8 cellular contexts compared by ENCODE assay signal in genomic region chr19:5947435-5947834, GRCh38. TPM values are rescaled to one million over a fixed set of nuclear protein-coding genes. Genes with fewer than 3 reads are reported as not detected.
DNase-seq lines count a peak whose midpoint lies in the region; ATAC-seq and TF ChIP-seq lines count a peak whose summit lies in the region.

No MANE protein-coding gene starts in this region.

- H3K9me3 Mint-ChIP-seq in naive thymus-derived CD4-positive, alpha-beta T cell: no peaks in the 10 kb centered on the region

- in situ Hi-C loops in mammary epithelial cell (cut with MboI; ENCODE audit: low sequenced_read_pairs in 2 of 2): no loop called here

- dilution Hi-C loops in mammary epithelial cell (cut with HindIII; ENCODE audit: low sequenced_read_pairs): no loop called here

- no peak for TF ChIP-seq POLR2A in breast epithelium (IDR thresholded peaks at IDR 0.05)

- peaks cover 57 to 88% (median 77%) of the 10 kb centered on the region in 7 donors for H3K4me1 Mint-ChIP-seq in naive thymus-derived CD4-positive, alpha-beta T cell

- POLR2A ChIA-PET in naive thymus-derived CD4-positive, alpha-beta T cell (lab: Charles Lee): interaction anchor here (1.8 to 7.1 kb wide), 3 partner anchors 10 to 43 kb away, joined by 6 to 89 read pairs (median 11); partner anchors contain the start of genes NDUFA11 and VMAC

- H3K79me2 ChIP-seq in mammary epithelial cell (ENCODE audit: insufficient read depth, low read length): peaks cover 94% of the 10 kb centered on the region
- peaks cover 56% of the 10 kb centered on the region for H3K79me2 ChIP-seq in fibroblast of lung (ENCODE audit: control insufficient read depth, insufficient read depth, low read length)

- CTCF ChIA-PET in mammary epithelial cell (lab: Charles Lee; ENCODE audit: low non-redundant PET): interaction anchor here (0.6 to 0.7 kb wide), 2 partner anchors 20 to 542 kb away, joined by 3 to 4 read pairs; no protein-coding TSS in a partner anchor
- CTCF ChIA-PET in naive thymus-derived CD4-positive, alpha-beta T cell (lab: Charles Lee): interaction anchor here (1.8 to 3.6 kb wide), 2 partner anchors 20 to 75 kb away, joined by 6 to 21 read pairs; no protein-coding TSS in a partner anchor

- no TSS peak for BruUV-seq in mammary epithelial cell (replicated peaks; lab: Mats Ljungman, UMichigan)

- intact Hi-C loops in breast epithelium (cut with DNase I; ENCODE audit: low total_unique reads) (no loop called here), mammary epithelial cell (cut with micrococcal nuclease) (no loop called here)
- intact Hi-C loops in naive thymus-derived CD4-positive, alpha-beta T cell (cut with micrococcal nuclease): no loop called here

- H2AFZ ChIP-seq in mammary epithelial cell (ENCODE audit: low read depth, low read length) (no peak overlapping the region), fibroblast of lung (ENCODE audit: low read length) (no peak overlapping the region)

- DNase-seq in breast epithelium (ENCODE audit: low spot score in 2 of 2): peak in 1 of 2 donors; percentile 68
- no peak for DNase-seq in mammary epithelial cell
- DNase-seq in fibroblast of lung (ENCODE audit: low read depth in 2 of 2): peak; percentile 43 to 80
- no peak for DNase-seq in naive thymus-derived CD4-positive, alpha-beta T cell
- DNase-seq in NCI-H1694 treated with DMSO at 0.1 percent for 48 hours (lab: John Stamatoyannopoulos, UW): no peak
- DNase-seq in DMS53 treated with DMSO at 0.1 percent for 48 hours (lab: John Stamatoyannopoulos, UW; ENCODE audit: unreplicated experiment): no peak

- ATAC-seq in naive thymus-derived CD4-positive, alpha-beta T cell: peak; percentile 68
- ATAC-seq in GM19452 (IDR thresholded peaks at IDR 0.05; ENCODE audit: unreplicated experiment) (no peak), GM19035 (IDR thresholded peaks at IDR 0.05; ENCODE audit: unreplicated experiment) (no peak)

- H3K27me3 ChIP-seq in breast epithelium (no peaks in the 10 kb centered on the region), mammary epithelial cell (ENCODE audit: insufficient read depth, low read length) (no peaks in the 10 kb centered on the region), fibroblast of lung (ENCODE audit: control insufficient read depth, insufficient read depth, low read length) (no peaks in the 10 kb centered on the region)
- no peaks in the 10 kb centered on the region for H3K27me3 ChIP-seq in naive thymus-derived CD4-positive, alpha-beta T cell (ENCODE audit: control insufficient read depth in 2 of 2, insufficient read depth in 2 of 2, low read length in 2 of 2)

- H3K4me3 Mint-ChIP-seq in naive thymus-derived CD4-positive, alpha-beta T cell: peak overlapping the region in 9 of 10 donors; percentile 16 to 82 (median 60)

- H3K4me3 ChIP-seq in breast epithelium (peak overlapping the region in 2 of 3 donors; percentile 18 to 40), mammary epithelial cell (replicated peaks in 1 of 3; ENCODE audit: insufficient read depth in 1 of 3, low read depth in 2 of 3, low read length in 3 of 3) (no peak overlapping the region), fibroblast of lung (replicated peaks in 1 of 4; ENCODE audit: control extremely low read depth in 1 of 4, insufficient read depth in 1 of 4, low read depth in 3 of 4, low read length in 4 of 4) (no peak overlapping the region)
- no peak overlapping the region for H3K4me3 ChIP-seq in naive thymus-derived CD4-positive, alpha-beta T cell (ENCODE audit: low read length)

- peaks cover 0 to 7% of the 10 kb centered on the region in 2 donors for H3K4me1 ChIP-seq in breast epithelium
- H3K4me1 ChIP-seq in mammary epithelial cell (ENCODE audit: insufficient read depth, low read length): no peaks in the 10 kb centered on the region
- H3K4me1 ChIP-seq in fibroblast of lung (ENCODE audit: control insufficient read depth, extremely low read depth, insufficient read depth, low read length): peaks cover 20% of the 10 kb centered on the region
- peaks cover 28 to 59% of the 10 kb centered on the region in 2 donors for H3K4me1 ChIP-seq in naive thymus-derived CD4-positive, alpha-beta T cell (ENCODE audit: control insufficient read depth in 2 of 2, insufficient read depth in 2 of 2, low read length in 2 of 2)

- no peaks in the 10 kb centered on the region for H3K27me3 Mint-ChIP-seq in naive thymus-derived CD4-positive, alpha-beta T cell

- H3K27ac Mint-ChIP-seq in naive thymus-derived CD4-positive, alpha-beta T cell: peak overlapping the region in 7 of 9 donors; percentile 64 to 99 (median 89)

- no peak overlapping the region for H3K9ac ChIP-seq in mammary epithelial cell (ENCODE audit: insufficient read depth, low read length)
- peak overlapping the region; percentile 5 for H3K9ac ChIP-seq in fibroblast of lung (ENCODE audit: insufficient read depth, low read length)

- H3K36me3 Mint-ChIP-seq in naive thymus-derived CD4-positive, alpha-beta T cell: peaks cover 0 to 11% (median 4%) of the 10 kb centered on the region in 5 donors

- H3K9me3 ChIP-seq in breast epithelium (no peaks in the 10 kb centered on the region), mammary epithelial cell (replicated peaks; ENCODE audit: insufficient read depth, low read length) (no peaks in the 10 kb centered on the region), fibroblast of lung (ENCODE audit: control insufficient read depth, insufficient read depth, low read depth, low read length) (no peaks in the 10 kb centered on the region)
- no peaks in the 10 kb centered on the region for H3K9me3 ChIP-seq in naive thymus-derived CD4-positive, alpha-beta T cell (ENCODE audit: control insufficient read depth in 2 of 3, low read length in 3 of 3)

- H3K36me3 ChIP-seq in breast epithelium (no peaks in the 10 kb centered on the region), mammary epithelial cell (ENCODE audit: insufficient read depth, low read length) (no peaks in the 10 kb centered on the region), fibroblast of lung (ENCODE audit: control insufficient read depth, insufficient read depth, low read length) (peaks cover 6% of the 10 kb centered on the region)
- peaks cover 0 to 8% (median 0%) of the 10 kb centered on the region in 3 experiments for H3K36me3 ChIP-seq in naive thymus-derived CD4-positive, alpha-beta T cell (ENCODE audit: control insufficient read depth in 2 of 3, insufficient read depth in 3 of 3, low read length in 3 of 3)

- TF ChIP-seq CTCF in breast epithelium (IDR thresholded peaks at IDR 0.05) (no peak), mammary epithelial cell (conservative IDR thresholded peaks at IDR 0.05 in 1 of 2, IDR thresholded peaks at IDR 0.05 in 1 of 2; ENCODE audit: extremely low read depth in 1 of 2, insufficient read depth in 1 of 2, low read depth in 1 of 2, low read length in 2 of 2) (no peak), fibroblast of lung (conservative IDR thresholded peaks at IDR 0.05 in 1 of 2, IDR thresholded peaks at IDR 0.05 in 1 of 2; ENCODE audit: low read depth in 1 of 2, low read length in 2 of 2) (no peak)

- H3K4me2 ChIP-seq in mammary epithelial cell (ENCODE audit: insufficient read depth, low read depth, low read length) (no peak overlapping the region), fibroblast of lung (ENCODE audit: extremely low read depth, insufficient read depth, low read length) (no peak overlapping the region)

- H3K27ac ChIP-seq in breast epithelium: peak overlapping the region; percentile 74 to 81
- no peak overlapping the region for H3K27ac ChIP-seq in mammary epithelial cell (ENCODE audit: insufficient read depth, low read depth, low read length)
- H3K27ac ChIP-seq in fibroblast of lung (ENCODE audit: insufficient read depth, low read length): peak overlapping the region; percentile 27
- H3K27ac ChIP-seq in naive thymus-derived CD4-positive, alpha-beta T cell (ENCODE audit: low read depth, low read length): no peak overlapping the region

- WGBS in mammary epithelial cell (ENCODE audit: low coverage, missing lambda C conversion rate): 98% methylated on average over 4 of the region's 13 CpGs

- H4K20me1 ChIP-seq in mammary epithelial cell (ENCODE audit: insufficient read depth, low read length): no peaks in the 10 kb centered on the region
- H4K20me1 ChIP-seq in fibroblast of lung (ENCODE audit: control insufficient read depth, extremely low read depth, insufficient read depth, low read length): no peaks in the 10 kb centered on the region

RNA-seq across cellular contexts. Expression of gene RANBP3, which starts 30.5 kb away (rescaled TPM):
- total RNA-seq in breast epithelium: 10 to 100 TPM; 54.4 to 66.2 (median 64.9) TPM
- total RNA-seq in mammary epithelial cell: 10 to 100 TPM; 41.0 to 73.9 TPM
- 62.7 TPM for polyA plus RNA-seq in mammary epithelial cell
- 116 TPM for polyA minus RNA-seq in mammary epithelial cell
- 32.1 and 39.8 TPM in 2 replicates for total RNA-seq in fibroblast of lung
- 59.4 and 72.9 TPM in 2 replicates for polyA plus RNA-seq in fibroblast of lung
- polyA plus RNA-seq in fibroblast of lung (2012): 64.1 and 75.1 TPM in 2 replicates
- 72.2 and 78.5 TPM in 2 replicates for polyA minus RNA-seq in fibroblast of lung (ENCODE audit: low replicate concordance)
- total RNA-seq in naive thymus-derived CD4-positive, alpha-beta T cell: 100 to 1,000 TPM in 1 of 5 experiments, 10 to 100 TPM in 4; 88.3 to 104 (median 94.0) TPM
- 10 to 100 TPM in 1 of 2 donors, 1 to 10 TPM in 1; 7.0 to 12.4 TPM for polyA plus RNA-seq in naive thymus-derived CD4-positive, alpha-beta T cell

RNA-seq across cellular contexts. Expression of gene CAPS, which starts 33.4 kb away (rescaled TPM):
- total RNA-seq in breast epithelium (10 to 100 TPM in 2 of 3 donors, 1 to 10 TPM in 1; 9.4 to 19.0 (median 16.4) TPM), mammary epithelial cell (10 to 100 TPM in 1 of 2 donors, 1 to 10 TPM in 1; 9.0 to 15.0 TPM), fibroblast of lung (2.6 and 7.3 TPM in 2 replicates)
- polyA plus RNA-seq in mammary epithelial cell (8.8 TPM), fibroblast of lung (0.77 and 1.6 TPM in 2 replicates)
- polyA minus RNA-seq in mammary epithelial cell (1.7 TPM), fibroblast of lung (ENCODE audit: low replicate concordance) (0.33 and 0.47 TPM in 2 replicates)
- 1.5 and 3.1 TPM in 2 replicates for polyA plus RNA-seq in fibroblast of lung (2012)
- total RNA-seq in naive thymus-derived CD4-positive, alpha-beta T cell: 10 to 100 TPM; 22.1 to 80.6 (median 58.5) TPM
- polyA plus RNA-seq in naive thymus-derived CD4-positive, alpha-beta T cell: 1 to 10 TPM; 1.6 to 4.1 TPM

RNA-seq across cellular contexts. Expression of gene VMAC, which starts 42.8 kb away (rescaled TPM):
- total RNA-seq in breast epithelium (10 to 100 TPM in 1 of 3 donors, 1 to 10 TPM in 2; 6.1 to 11.8 (median 9.2) TPM), mammary epithelial cell (1 to 10 TPM; 3.4 to 7.3 TPM), fibroblast of lung (6.4 and 8.3 TPM in 2 replicates)
- polyA plus RNA-seq in mammary epithelial cell (1.2 TPM), fibroblast of lung (1.1 and 1.7 TPM in 2 replicates)
- polyA minus RNA-seq in mammary epithelial cell (1.4 TPM), fibroblast of lung (ENCODE audit: low replicate concordance) (1.5 and 2.4 TPM in 2 replicates)
- 1.0 and 1.3 TPM in 2 replicates for polyA plus RNA-seq in fibroblast of lung (2012)
- 10 to 100 TPM; 13.1 to 39.4 (median 27.8) TPM for total RNA-seq in naive thymus-derived CD4-positive, alpha-beta T cell
- 1 to 10 TPM; 6.3 to 7.0 TPM for polyA plus RNA-seq in naive thymus-derived CD4-positive, alpha-beta T cell

RNA-seq across cellular contexts. Expression of gene NDUFA11, which starts 43.8 kb away (rescaled TPM):
- 100 to 1,000 TPM; 186 to 278 (median 186) TPM for total RNA-seq in breast epithelium
- 100 to 1,000 TPM; 223 to 257 TPM for total RNA-seq in mammary epithelial cell
- 522 TPM for polyA plus RNA-seq in mammary epithelial cell
- polyA minus RNA-seq in mammary epithelial cell: 25.0 TPM
- 212 and 271 TPM in 2 replicates for total RNA-seq in fibroblast of lung
- polyA plus RNA-seq in fibroblast of lung: 271 and 332 TPM in 2 replicates
- 391 and 411 TPM in 2 replicates for polyA plus RNA-seq in fibroblast of lung (2012)
- polyA minus RNA-seq in fibroblast of lung (ENCODE audit: low replicate concordance): 60.7 and 77.6 TPM in 2 replicates
- 100 to 1,000 TPM; 108 to 241 (median 135) TPM for total RNA-seq in naive thymus-derived CD4-positive, alpha-beta T cell
- 100 to 1,000 TPM; 381 to 415 TPM for polyA plus RNA-seq in naive thymus-derived CD4-positive, alpha-beta T cell

Comparison
In these comparisons a context has a peak if more than half of its experiments do, and no peak if none do; other contexts are left out.
1. H3K27ac ChIP-seq: peak in breast epithelium (2 of 2) and fibroblast of lung (single experiment); none in mammary epithelial cell (single experiment) and naive thymus-derived CD4-positive, alpha-beta T cell (single experiment).
2. H3K4me3 ChIP-seq: peak in breast epithelium (2 of 3); none in mammary epithelial cell (0 of 3), fibroblast of lung (0 of 4) and naive thymus-derived CD4-positive, alpha-beta T cell (single experiment).
3. DNase-seq: peak in fibroblast of lung (2 of 2); none in mammary epithelial cell (single experiment), naive thymus-derived CD4-positive, alpha-beta T cell (0 of 9), NCI-H1694 treated with DMSO at 0.1 percent for 48 hours (single experiment) and DMS53 treated with DMSO at 0.1 percent for 48 hours (single experiment).